ENCODE assay signal across 28 cellular contexts in the genomic region with DNA sequence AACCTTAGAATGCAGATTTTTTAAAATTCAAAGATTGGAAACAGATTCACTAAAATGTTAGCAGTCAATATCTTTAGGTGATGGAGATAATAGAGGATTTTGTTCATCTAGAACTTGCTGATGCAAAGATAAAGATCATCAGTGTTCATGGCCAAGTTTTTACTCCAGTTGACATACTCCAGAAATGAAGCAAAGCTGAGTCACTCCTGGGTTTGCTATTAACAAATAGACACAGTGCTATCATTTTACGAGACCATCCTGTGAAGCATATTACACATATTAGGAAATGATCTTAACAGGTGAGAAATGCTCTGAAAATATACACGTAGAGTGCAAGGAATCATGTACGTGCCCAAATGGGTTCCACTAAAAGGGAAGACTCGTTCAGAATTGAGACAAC.
A peak's percentile ranks its signal among the peaks of the same experiment; 100 is the strongest.
DNase-seq lines count a peak whose midpoint lies in the region; ATAC-seq and TF ChIP-seq lines count a peak whose summit lies in the region.
"Had no signal": no experiment of that assay in that cellular context is flagged by ENCODE, and none has a peak within 500 bp of the region (broad histone marks: within the 10 kb centered on the region; RNA-seq: fewer than 3 reads in every experiment).

No MANE protein-coding gene starts in this region.

- no peaks in the 10 kb centered on the region for H3K9me3 Mint-ChIP-seq in natural killer cell
- H3K9me3 Mint-ChIP-seq: activated T-cell treated with anti-CD3 and anti-CD28 coated beads, Interleukin-2, amount 50 U/mL, for 72 hours had no signal

- H3K4me3 ChIP-seq in OCI-LY1 (ENCODE audit: low read depth, low read length, poor library complexity, severe bottlenecking) (peak overlapping the region; percentile 37), ascending aorta (no peak overlapping the region)
- H3K4me3 ChIP-seq: adrenal gland, BLaER1, left ventricle myocardium inferior, skin epidermis, tibial nerve had no signal

- no peaks in the 10 kb centered on the region for H4K20me1 ChIP-seq in OCI-LY1 (ENCODE audit: insufficient read depth, low read length)
- H4K20me1 ChIP-seq: BLaER1 had no signal

- peak overlapping the region; percentile 51; the same call in 1 of the 2 replicates for H3K9ac ChIP-seq in OCI-LY1 (ENCODE audit: low read length)
- H3K9ac ChIP-seq: BLaER1 had no signal

- H3K79me2 ChIP-seq in OCI-LY1 (ENCODE audit: insufficient read depth, low read length) = no peaks in the 10 kb centered on the region

- H3K9me2 ChIP-seq in OCI-LY1 (ENCODE audit: low read depth, low read length) = no peaks in the 10 kb centered on the region

- H3K27ac Mint-ChIP-seq in natural killer cell = peak overlapping the region; percentile 86 to 89
- H3K27ac Mint-ChIP-seq: activated T-cell treated with anti-CD3 and anti-CD28 coated beads, Interleukin-2, amount 50 U/mL, for 72 hours had no signal

- H3K36me3 Mint-ChIP-seq in natural killer cell = no peaks in the 10 kb centered on the region
- H3K36me3 Mint-ChIP-seq: naive thymus-derived CD4-positive, alpha-beta T cell had no signal

- H3K9me3 ChIP-seq in OCI-LY1 (ENCODE audit: low read length) = no peaks in the 10 kb centered on the region
- no peaks in the 10 kb centered on the region for H3K9me3 ChIP-seq in ascending aorta
- H3K9me3 ChIP-seq: adrenal gland, BLaER1, left ventricle myocardium inferior, tibial nerve had no signal

- H3K4me2 ChIP-seq in OCI-LY1 (ENCODE audit: low read length) = peak overlapping the region; percentile 31
- H3K4me2 ChIP-seq: BLaER1 had no signal

- TF ChIP-seq CTCF in OCI-LY1 (IDR thresholded peaks at IDR 0.05; ENCODE audit: low read length) (no peak), natural killer cell (IDR thresholded peaks at IDR 0.05) (no peak), ascending aorta (IDR thresholded peaks at IDR 0.05) (no peak)

- intact Hi-C loops in natural killer cell (cut with micrococcal nuclease) = loop anchor here (2.0 to 10.0 kb wide), 2 partner anchors 150 to 258 kb away; no protein-coding TSS in a partner anchor
- intact Hi-C loops in ascending aorta (cut with DNase I) = no loop called here

- no peak for ATAC-seq in natural killer cell
- no peak for ATAC-seq in GM18868 (IDR thresholded peaks at IDR 0.05; ENCODE audit: unreplicated experiment)
- ATAC-seq: esophagus mucosa; naive thymus-derived CD4-positive, alpha-beta T cell had no signal

- peaks cover 29 to 41% of the 10 kb centered on the region in 2 donors for H3K4me1 Mint-ChIP-seq in natural killer cell

- H2AFZ ChIP-seq in OCI-LY1 (ENCODE audit: low read length) = 0 out of 2 replicates have a peak overlapping the region, but pooled peaks have one; percentile 70

- DNase-seq in EH (ENCODE audit: low read depth) (peak; percentile 3), fibroblast of gingiva (ENCODE audit: low read depth) (peak; percentile 15), natural killer cell (no peak), Ammon's horn (ENCODE audit: low spot score) (no peak), ascending aorta (ENCODE audit: low spot score in 2 of 2) (no peak)
- DNase-seq in effector CD4-positive, alpha-beta T cell = no peak
- DNase-seq: activated CD4-positive, alpha-beta T cell treated with anti-CD3 and anti-CD28 coated beads, Interleukin-2, amount 50 U/mL, for 4 hours; activated CD4-positive, CD25-positive, alpha-beta regulatory T cell; activated naive CD4-positive, alpha-beta T cell treated with Interleukin-2 at 50 U/mL for 16 hours; activated T-cell treated with anti-CD3 and anti-CD28 coated beads, Interleukin-2, amount 50 U/mL, for 72 hours; adrenal gland; cortex of kidney; DMS79; hypothalamus; left ventricle myocardium inferior; naive thymus-derived CD4-positive, alpha-beta T cell; NCI-H1105; NCI-H2029; NCI-H345; NCI-H774; T-helper 1 cell had no signal

- H3K27ac ChIP-seq in OCI-LY1 (ENCODE audit: low read depth, low read length, poor library complexity, severe bottlenecking) (peak overlapping the region; percentile 65), ascending aorta (no peak overlapping the region)
- H3K27ac ChIP-seq: adrenal gland, BLaER1, left ventricle myocardium inferior, RWPE1, skin epidermis, tibial nerve had no signal

- no peaks in the 10 kb centered on the region for H3K27me3 ChIP-seq in OCI-LY1 (ENCODE audit: insufficient read depth, low read length)
- H3K27me3 ChIP-seq in ascending aorta = no peaks in the 10 kb centered on the region
- H3K27me3 ChIP-seq: BLaER1, tibial nerve had no signal

- no peaks in the 10 kb centered on the region for H3F3A ChIP-seq in OCI-LY1 (ENCODE audit: insufficient read depth, low read length)

- peak overlapping the region; percentile 82 for H3K4me3 Mint-ChIP-seq in natural killer cell
- H3K4me3 Mint-ChIP-seq: activated T-cell treated with anti-CD3 and anti-CD28 coated beads, Interleukin-2, amount 50 U/mL, for 72 hours; naive thymus-derived CD4-positive, alpha-beta T cell had no signal

- H3K4me1 ChIP-seq in OCI-LY1 (ENCODE audit: insufficient read depth, low read length, severe bottlenecking) = peaks cover 41% of the 10 kb centered on the region
- H3K4me1 ChIP-seq in ascending aorta = no peaks in the 10 kb centered on the region
- H3K4me1 ChIP-seq: adrenal gland, BLaER1, left ventricle myocardium inferior, tibial nerve had no signal

- H3K27me3 Mint-ChIP-seq in natural killer cell (ENCODE audit: low read depth in 2 of 2) = no peaks in the 10 kb centered on the region

- no peaks in the 10 kb centered on the region for H3K36me3 ChIP-seq in OCI-LY1 (ENCODE audit: insufficient read depth, low read length)
- H3K36me3 ChIP-seq in ascending aorta = no peaks in the 10 kb centered on the region
- H3K36me3 ChIP-seq: adrenal gland, BLaER1, left ventricle myocardium inferior, tibial nerve had no signal

Comparison
In these comparisons a context has a peak if more than half of its experiments do, and no peak if none do; other contexts are left out.
1. DNase-seq: peak in EH (single experiment) and fibroblast of gingiva (single experiment); none in natural killer cell (single experiment), Ammon's horn (single experiment), ascending aorta (0 of 2) and effector CD4-positive, alpha-beta T cell (single experiment).